In genomic region chr10:90066435-90066834, GRCh38 we compare ENCODE assay signal across 20 cellular contexts.
A peak's percentile ranks its signal among the peaks of the same experiment; 100 is the strongest.
DNase-seq lines count a peak whose midpoint lies in the region; ATAC-seq and TF ChIP-seq lines count a peak whose summit lies in the region.
"Had no signal": no experiment of that assay in that cellular context is flagged by ENCODE, and none has a peak within 500 bp of the region (broad histone marks: within the 10 kb centered on the region; RNA-seq: fewer than 3 reads in every experiment).

No MANE protein-coding gene starts in this region.

- no peak for TF ChIP-seq RAD21 in SK-N-SH (IDR thresholded peaks at IDR 0.05; ENCODE audit: low read length)

- H3K4me1 Mint-ChIP-seq in mesothelial cell of epicardium = peaks cover 39% of the 10 kb centered on the region
- H3K4me1 Mint-ChIP-seq: B cell had no signal

- H3K36me3 Mint-ChIP-seq in mesothelial cell of epicardium = peaks cover 6% of the 10 kb centered on the region
- H3K36me3 Mint-ChIP-seq: CD8-positive, alpha-beta T cell had no signal

- intact Hi-C loops in posterior vena cava (cut with DNase I) = no loop called here

- H3K9me3 Mint-ChIP-seq in mesothelial cell of epicardium = peaks cover 20% of the 10 kb centered on the region
- H3K9me3 Mint-ChIP-seq: CD4-positive, alpha-beta T cell; CD8-positive, alpha-beta T cell had no signal

- H2AFZ ChIP-seq in SK-N-SH (ENCODE audit: low read depth) = no peak overlapping the region

- DNase-seq in SK-N-SH = no peak
- DNase-seq in amniotic epithelial cell (ENCODE audit: low read depth) = peak; percentile 39
- peak; percentile 11 for DNase-seq in fibroblast of villous mesenchyme (ENCODE audit: low read depth)
- no peak for DNase-seq in mesothelial cell of epicardium (ENCODE audit: low spot score in 2 of 2, unreplicated experiment in 2 of 2)
- DNase-seq in posterior vena cava (ENCODE audit: low spot score) = no peak
- DNase-seq in activated CD4-positive, alpha-beta T cell treated with anti-CD3 and anti-CD28 coated beads for 4 hours = no peak
- DNase-seq: AML-193; Caco-2; Calu3; CD4-positive, alpha-beta T cell; CD8-positive, alpha-beta T cell; DMS79 treated with DMSO at 0.1 percent for 48 hours; GF-D8 had no signal

- CTCF ChIA-PET in SK-N-SH (lab: Yijun Ruan, JAX) = interaction anchor here (1.0 kb wide), 1 partner anchor 14 kb away, joined by 3 read pairs; no protein-coding TSS in a partner anchor

- H4K20me1 ChIP-seq in SK-N-SH (ENCODE audit: insufficient read depth) = no peaks in the 10 kb centered on the region
- H4K20me1 ChIP-seq: BLaER1 treated with 17β-estradiol and CSF1 and Interleukin-3, amounts not matched to agents 10 nM and 100 nM had no signal

- H3K27me3 Mint-ChIP-seq in mesothelial cell of epicardium (ENCODE audit: low read depth) = no peaks in the 10 kb centered on the region
- H3K27me3 Mint-ChIP-seq: B cell; CD4-positive, alpha-beta T cell had no signal

- no peaks in the 10 kb centered on the region for H3K9me2 ChIP-seq in SK-N-SH

- TF ChIP-seq EP300 in SK-N-SH (IDR thresholded peaks at IDR 0.05; ENCODE audit: borderline replicate concordance in 1 of 2, low read depth in 1 of 2, low read length in 1 of 2) = no peak

- no peak overlapping the region for H3K27ac ChIP-seq in SK-N-SH (ENCODE audit: low read depth in 2 of 2, low read length in 1 of 2)
- H3K27ac ChIP-seq: 22Rv1; A549; BLaER1 treated with 17β-estradiol and CSF1 and Interleukin-3, amounts not matched to agents 10 nM and 100 nM; C4-2B had no signal

- H3K27ac Mint-ChIP-seq in mesothelial cell of epicardium = peak overlapping the region; percentile 59
- H3K27ac Mint-ChIP-seq: B cell; CD4-positive, alpha-beta T cell; CD8-positive, alpha-beta T cell had no signal

- H3K4me3 ChIP-seq in SK-N-SH (ENCODE audit: low read depth in 2 of 2, low read length in 1 of 2) (no peak overlapping the region), fibroblast of villous mesenchyme (ENCODE audit: low read depth, low read length) (no peak overlapping the region)
- H3K4me3 ChIP-seq: A549; BLaER1 treated with 17β-estradiol and CSF1 and Interleukin-3, amounts not matched to agents 10 nM and 100 nM had no signal

- H3K79me2 ChIP-seq in SK-N-SH (ENCODE audit: insufficient read depth) = no peaks in the 10 kb centered on the region

- H3K36me3 ChIP-seq in SK-N-SH (replicated peaks in 1 of 2; ENCODE audit: control insufficient read depth in 1 of 2, insufficient read depth in 2 of 2, low read length in 1 of 2) = no peaks in the 10 kb centered on the region

- 4% methylated on average over 2 of the region's 2 CpGs for WGBS in SK-N-SH (ENCODE audit: low lambda C conversion rate)

- no peaks in the 10 kb centered on the region for H3F3A ChIP-seq in SK-N-SH (replicated peaks; ENCODE audit: insufficient read depth)

- TF ChIP-seq CTCF in SK-N-SH (IDR thresholded peaks at IDR 0.05) (no peak), fibroblast of villous mesenchyme (IDR thresholded peaks at IDR 0.05; ENCODE audit: insufficient read depth, low read depth, low read length) (no peak), mesothelial cell of epicardium (IDR thresholded peaks at IDR 0.05; ENCODE audit: unreplicated experiment) (no peak)

- no peak overlapping the region for H3K4me3 Mint-ChIP-seq in mesothelial cell of epicardium
- H3K4me3 Mint-ChIP-seq: B cell; CD4-positive, alpha-beta T cell; CD8-positive, alpha-beta T cell had no signal

- H3K4me2 ChIP-seq in SK-N-SH = no peak overlapping the region
- H3K4me2 ChIP-seq: A549; BLaER1 treated with 17β-estradiol and CSF1 and Interleukin-3, amounts not matched to agents 10 nM and 100 nM had no signal

- POLR2A ChIA-PET in SK-N-SH (lab: Yijun Ruan, JAX) = no interaction called here

- H3K9me3 ChIP-seq in SK-N-SH = no peaks in the 10 kb centered on the region
- H3K9me3 ChIP-seq: A549, Caco-2 had no signal

- ATAC-seq in SK-N-SH treated with all-trans-retinoic acid at 6 μM for 48 hours (no peak), HG03135 (IDR thresholded peaks at IDR 0.05; ENCODE audit: unreplicated experiment) (no peak)
- ATAC-seq: A549; CD8-positive, alpha-beta T cell had no signal

- H3K4me1 ChIP-seq in SK-N-SH (ENCODE audit: control insufficient read depth in 1 of 2, insufficient read depth in 2 of 2, low read depth in 1 of 2, low read length in 1 of 2) = no peaks in the 10 kb centered on the region
- H3K4me1 ChIP-seq: A549; BLaER1 treated with 17β-estradiol and CSF1 and Interleukin-3, amounts not matched to agents 10 nM and 100 nM had no signal

- no peak overlapping the region for H3K9ac ChIP-seq in SK-N-SH
- H3K9ac ChIP-seq: BLaER1 treated with 17β-estradiol and CSF1 and Interleukin-3, amounts not matched to agents 10 nM and 100 nM had no signal

- H3K27me3 ChIP-seq in SK-N-SH (ENCODE audit: insufficient read depth) = no peaks in the 10 kb centered on the region
- H3K27me3 ChIP-seq: BLaER1 treated with 17β-estradiol and CSF1 and Interleukin-3, amounts not matched to agents 10 nM and 100 nM had no signal

TF ChIP-seq in SK-N-SH treated with all-trans-retinoic acid at 6 μM for 48 hours, 23 proteins besides CTCF, POLR2A, EP300 and RAD21 (continues in another document):
- no peak for TF ChIP-seq TCF4 (CRISPR knock-in tag; IDR thresholded peaks at IDR 0.05; ENCODE audit: borderline replicate concordance)
- no peak for TF ChIP-seq ZFP30 (CRISPR knock-in tag; IDR thresholded peaks at IDR 0.05)
- no peak for TF ChIP-seq PATZ1 (CRISPR knock-in tag; IDR thresholded peaks at IDR 0.05; ENCODE audit: borderline replicate concordance)
- peak; percentile 94 for TF ChIP-seq ISL1 (CRISPR knock-in tag; IDR thresholded peaks at IDR 0.05)
- TF ChIP-seq POU6F1 (CRISPR knock-in tag; IDR thresholded peaks at IDR 0.05; ENCODE audit: borderline replicate concordance, low read depth) = no peak
- no peak for TF ChIP-seq ZNF70 (CRISPR knock-in tag; IDR thresholded peaks at IDR 0.05)

TF ChIP-seq in SK-N-SH, 30 proteins besides CTCF, POLR2A, EP300 and RAD21:
- no peak for TF ChIP-seq TCF12 (IDR thresholded peaks at IDR 0.05)
- TF ChIP-seq FOXM1 (IDR thresholded peaks at IDR 0.05; ENCODE audit: low read depth) = no peak
- TF ChIP-seq USF1 (IDR thresholded peaks at IDR 0.05; ENCODE audit: borderline replicate concordance, low read depth) = no peak
- no peak for TF ChIP-seq NRF1 (IDR thresholded peaks at IDR 0.05; ENCODE audit: low read depth, low read length)
- TF ChIP-seq ELF1 (IDR thresholded peaks at IDR 0.05) = no peak
- TF ChIP-seq NFIC (IDR thresholded peaks at IDR 0.05; ENCODE audit: borderline replicate concordance) = no peak
- TF ChIP-seq ZBTB33 (IDR thresholded peaks at IDR 0.05; ENCODE audit: borderline replicate concordance, low read depth) = no peak
TF ChIP-seq in SK-N-SH: peak in this region for 0.

Comparison
In these comparisons a context has a peak if more than half of its experiments do, and no peak if none do; other contexts are left out.
1. DNase-seq: peak in amniotic epithelial cell (single experiment) and fibroblast of villous mesenchyme (single experiment); none in SK-N-SH (single experiment), mesothelial cell of epicardium (0 of 2), posterior vena cava (single experiment) and activated CD4-positive, alpha-beta T cell treated with anti-CD3 and anti-CD28 coated beads for 4 hours (0 of 2).